Comparison of ENCODE assay signal across 1 cellular context in the genomic region with DNA sequence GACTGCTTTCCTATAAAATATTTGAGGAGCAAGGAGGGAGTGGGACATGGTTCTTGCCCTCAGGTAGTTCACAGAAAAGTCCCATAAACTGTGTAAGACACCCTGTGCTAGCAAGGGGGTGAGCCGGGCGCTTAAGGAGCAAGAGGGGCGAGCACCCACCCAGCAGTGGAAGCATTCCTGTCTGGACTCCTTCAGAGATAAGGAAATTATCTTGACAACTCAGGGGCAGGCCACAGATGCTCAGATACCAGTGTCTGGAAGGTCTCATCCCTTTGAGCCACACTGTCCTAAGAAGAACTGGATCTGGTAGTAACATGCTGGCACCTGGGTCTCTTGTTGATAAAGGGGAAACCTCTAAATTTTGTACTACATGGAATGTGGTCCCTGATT.
TF ChIP-seq lines count a peak whose summit lies in the region.

No MANE protein-coding gene starts in this region.

TF ChIP-seq in endothelial cell of umbilical vein, 7 proteins besides CTCF, POLR2A, EP300 and RAD21 (continued from another document):
- no peak for TF ChIP-seq JUN (IDR thresholded peaks at IDR 0.05; ENCODE audit: borderline replicate concordance, insufficient read depth, insufficient read length, low read depth)
